Comparison of ENCODE assay signal across 25 cellular contexts in genomic region chr2:111686994-111687393, GRCh38.
A peak's percentile ranks its signal among the peaks of the same experiment; 100 is the strongest.
DNase-seq lines count a peak whose midpoint lies in the region; ATAC-seq, FAIRE-seq and TF ChIP-seq lines count a peak whose summit lies in the region.
"Had no signal": no experiment of that assay in that cellular context is flagged by ENCODE, and none has a peak within 500 bp of the region (broad histone marks: within the 10 kb centered on the region; RNA-seq: fewer than 3 reads in every experiment).

No MANE protein-coding gene starts in this region.

- H3K4me1 Mint-ChIP-seq in natural killer cell: no peaks in the 10 kb centered on the region
- H3K4me1 Mint-ChIP-seq: B cell; CD4-positive, CD25-positive, alpha-beta regulatory T cell; GM23338; H9 had no signal

- H3K9me3 Mint-ChIP-seq in natural killer cell: no peaks in the 10 kb centered on the region
- H3K9me3 Mint-ChIP-seq: CD8-positive, alpha-beta T cell had no signal

- no peaks in the 10 kb centered on the region for H3K9me3 ChIP-seq in right lobe of liver
- no peaks in the 10 kb centered on the region for H3K9me3 ChIP-seq in HepG2 (ENCODE audit: low read length)
- H3K9me3 ChIP-seq: A549, Caco-2 had no signal

- ATAC-seq in right lobe of liver (peak; percentile 69 to 94 (median 76)), HepG2 (no peak), HG03159 (IDR thresholded peaks at IDR 0.05; ENCODE audit: unreplicated experiment) (no peak), natural killer cell (no peak)
- ATAC-seq: A549; CD8-positive, alpha-beta T cell; GM12878; GM23338; HCT116 had no signal

- DNase-seq in right lobe of liver (peak in 1 of 3 donors; percentile 65), HepG2 (ENCODE audit: low spot score) (no peak), bronchial epithelial cell (ENCODE audit: low read depth) (no peak), retina (peak; percentile 1), urothelium cell line (ENCODE audit: low spot score) (no peak), AG20443 (ENCODE audit: low spot score) (no peak), natural killer cell (no peak)
- DNase-seq: 8988T; ACHN; Caco-2; CD4-positive, CD25-positive, alpha-beta regulatory T cell; CD8-positive, alpha-beta T cell; DMS153; DND-41; H9 had no signal

- H3K4me1 ChIP-seq in right lobe of liver (no peaks in the 10 kb centered on the region), HepG2 (ENCODE audit: insufficient read depth, low read length) (no peaks in the 10 kb centered on the region; the same call in 1 of the 2 replicates)
- H3K4me1 ChIP-seq: A549, BLaER1 had no signal

- in situ Hi-C loops in HepG2 (cut with HindIII; ENCODE audit: extremely low pct_ligation_motif_present, low pct_unique_long_range_greater_than_20kb): loop anchor here (25.0 kb wide), 1 partner anchor 875 kb away; no protein-coding TSS in a partner anchor

- BruUV-seq in HepG2 (replicated peaks; lab: Mats Ljungman, UMichigan): no TSS peak

- no peak overlapping the region for H2AFZ ChIP-seq in HepG2 (ENCODE audit: low read length)
- H2AFZ ChIP-seq: GM23338 had no signal

- no peak for FAIRE-seq in HepG2 (lab: Jason Lieb, UNC)
- FAIRE-seq in bronchial epithelial cell (lab: Jason Lieb, UNC): peak; percentile 47
- peak; percentile 32 for FAIRE-seq in urothelium cell line (lab: Jason Lieb, UNC)
- FAIRE-seq: A549, G401.6, GM12878, GM18507 had no signal

- H3K27me3 Mint-ChIP-seq in natural killer cell (ENCODE audit: low read depth in 2 of 2): peaks cover 0 to 4% of the 10 kb centered on the region in 2 donors
- H3K27me3 Mint-ChIP-seq: B cell had no signal

- CTCF ChIA-PET in HepG2 (lab: Yijun Ruan, JAX; ENCODE audit: low intra/inter-chr PET ratio, low total read pairs): no interaction called here

- POLR2A ChIA-PET in HepG2 (lab: Yijun Ruan, JAX): interaction anchor here (1.4 kb wide), 1 partner anchor 566 kb away, joined by 3 read pairs; the partner anchor contains the start of gene BCL2L11

- no peak for TF ChIP-seq RAD21 in HepG2 (CRISPR knock-in tag; IDR thresholded peaks at IDR 0.05)

- TF ChIP-seq POLR2A in right lobe of liver (IDR thresholded peaks at IDR 0.05): no peak
- no peak for TF ChIP-seq POLR2A in HepG2 (IDR thresholded peaks at IDR 0.05; ENCODE audit: insufficient read depth in 1 of 2, low read depth in 2 of 2, low read length in 2 of 2)

- H3K27ac ChIP-seq in right lobe of liver: no peak overlapping the region
- no peak overlapping the region for H3K27ac ChIP-seq in HepG2 (ENCODE audit: extremely low read length, insufficient read depth, low read length)
- H3K27ac ChIP-seq: A549, BLaER1, C4-2B had no signal

- 40% methylated on average over 3 of the region's 4 CpGs for WGBS in right lobe of liver (ENCODE audit: insufficient coverage, low coverage, low lambda C conversion rate, missing lambda C conversion rate)
- 11% methylated on average over 4 of the region's 4 CpGs for WGBS in HepG2 (ENCODE audit: low lambda C conversion rate)

- no peak overlapping the region for H3K4me3 ChIP-seq in right lobe of liver
- no peak overlapping the region for H3K4me3 ChIP-seq in HepG2 (replicated peaks in 1 of 3; ENCODE audit: insufficient read depth in 1 of 3, low read depth in 2 of 3, low read length in 3 of 3)
- H3K4me3 ChIP-seq in bronchial epithelial cell (ENCODE audit: low read depth, low read length): no peak overlapping the region
- H3K4me3 ChIP-seq: A549, BLaER1, GM12878, GM23338 had no signal

- no peaks in the 10 kb centered on the region for H4K20me1 ChIP-seq in HepG2 (ENCODE audit: insufficient read depth, low read length)
- H4K20me1 ChIP-seq: BLaER1 had no signal

- H3K9ac ChIP-seq in HepG2 (ENCODE audit: insufficient read depth, low read depth, low read length): no peak overlapping the region
- H3K9ac ChIP-seq: BLaER1 had no signal

- H3K27ac Mint-ChIP-seq in natural killer cell: no peak overlapping the region
- H3K27ac Mint-ChIP-seq: B cell; CD4-positive, CD25-positive, alpha-beta regulatory T cell; CD8-positive, alpha-beta T cell; GM23338; H9 had no signal

- H3K36me3 ChIP-seq in right lobe of liver: no peaks in the 10 kb centered on the region
- no peaks in the 10 kb centered on the region for H3K36me3 ChIP-seq in HepG2 (replicated peaks in 1 of 2; ENCODE audit: control insufficient read depth in 1 of 2, insufficient read depth in 2 of 2, low read length in 2 of 2)
- H3K36me3 ChIP-seq in bronchial epithelial cell (ENCODE audit: control insufficient read depth, insufficient read depth, low read length): no peaks in the 10 kb centered on the region
- H3K36me3 ChIP-seq: BLaER1 had no signal

- intact Hi-C loops in right lobe of liver (cut with DNase I) (no loop called here), HepG2 (cut with micrococcal nuclease; ENCODE audit: unreplicated experiment) (no loop called here), natural killer cell (cut with micrococcal nuclease) (no loop called here)

- TF ChIP-seq CTCF in right lobe of liver (IDR thresholded peaks at IDR 0.05) (no peak), HepG2 (CRISPR knock-in tag; IDR thresholded peaks at IDR 0.05) (no peak), bronchial epithelial cell (IDR thresholded peaks at IDR 0.05; ENCODE audit: insufficient read depth, low read length, severe bottlenecking) (no peak), natural killer cell (IDR thresholded peaks at IDR 0.05) (no peak)

- H3K4me2 ChIP-seq in HepG2 (ENCODE audit: low read depth, low read length): no peak overlapping the region
- H3K4me2 ChIP-seq: A549, BLaER1, GM23338 had no signal

- no peaks in the 10 kb centered on the region for H3K27me3 ChIP-seq in right lobe of liver
- H3K27me3 ChIP-seq in HepG2 (ENCODE audit: control insufficient read depth in 1 of 2, insufficient read depth in 2 of 2, low read length in 2 of 2): peaks cover 3 to 21% of the 10 kb centered on the region in 2 experiments; a peak in 3 of 5 replicates
- H3K27me3 ChIP-seq in bronchial epithelial cell (ENCODE audit: control insufficient read depth, insufficient read depth, low read length): no peaks in the 10 kb centered on the region
- H3K27me3 ChIP-seq: BLaER1 had no signal

- TF ChIP-seq EP300 in HepG2 (IDR thresholded peaks at IDR 0.05; ENCODE audit: low read depth in 2 of 2, low read length in 2 of 2): no peak
- no peak for TF ChIP-seq EP300 in HepG2 (CRISPR knock-in tag; IDR thresholded peaks at IDR 0.05; ENCODE audit: borderline replicate concordance)

- H3K4me3 Mint-ChIP-seq in natural killer cell: no peak overlapping the region
- H3K4me3 Mint-ChIP-seq: B cell; CD4-positive, CD25-positive, alpha-beta regulatory T cell; CD8-positive, alpha-beta T cell; GM23338; H9 had no signal

- H3K36me3 Mint-ChIP-seq in natural killer cell: no peaks in the 10 kb centered on the region
- H3K36me3 Mint-ChIP-seq: CD4-positive, CD25-positive, alpha-beta regulatory T cell; CD8-positive, alpha-beta T cell had no signal

- no peaks in the 10 kb centered on the region for H3K79me2 ChIP-seq in HepG2 (ENCODE audit: insufficient read depth, low read length)

TF ChIP-seq in HepG2, 621 proteins besides CTCF, POLR2A, EP300 and RAD21:
- TF ChIP-seq RXRA (CRISPR knock-in tag; IDR thresholded peaks at IDR 0.05) (no peak), THRA (CRISPR knock-in tag; IDR thresholded peaks at IDR 0.05; ENCODE audit: borderline replicate concordance) (no peak), AGO1 (IDR thresholded peaks at IDR 0.05; ENCODE audit: low read depth, low read length, poor library complexity, severe bottlenecking) (no peak), CREB3 (CRISPR knock-in tag; IDR thresholded peaks at IDR 0.05) (no peak), ZNF747 (CRISPR knock-in tag; IDR thresholded peaks at IDR 0.05; ENCODE audit: borderline replicate concordance) (no peak), PATZ1 (CRISPR knock-in tag; IDR thresholded peaks at IDR 0.05) (no peak), SETDB1 (CRISPR knock-in tag; IDR thresholded peaks at IDR 0.05; ENCODE audit: borderline replicate concordance) (no peak), ZNF235 (CRISPR knock-in tag; IDR thresholded peaks at IDR 0.05; ENCODE audit: borderline replicate concordance) (no peak), NFE2L2 (IDR thresholded peaks at IDR 0.05; ENCODE audit: low read length) (no peak), ZNF367 (CRISPR knock-in tag; IDR thresholded peaks at IDR 0.05; ENCODE audit: borderline replicate concordance) (no peak), ELF3 (CRISPR knock-in tag; IDR thresholded peaks at IDR 0.05) (no peak), MLLT10 (CRISPR knock-in tag; IDR thresholded peaks at IDR 0.05) (no peak)

Comparison
In these comparisons a context has a peak if more than half of its experiments do, and no peak if none do; other contexts are left out.
1. ATAC-seq: peak in right lobe of liver (4 of 4); none in HepG2 (single experiment), HG03159 (single experiment) and natural killer cell (0 of 3).